ENCODE assay signal across 8 cellular contexts in genomic region chr6:136792945-136793289, GRCh38. TPM values are rescaled to one million over a fixed set of nuclear protein-coding genes. Genes with fewer than 3 reads are reported as not detected.
A peak's percentile ranks its signal among the peaks of the same experiment; 100 is the strongest.
DNase-seq lines count a peak whose midpoint lies in the region; ATAC-seq lines count a peak whose summit lies in the region.

No MANE protein-coding gene starts in this region.

- peaks cover 28% of the 10 kb centered on the region for H3K4me1 Mint-ChIP-seq in activated CD4-positive, alpha-beta memory T cell treated with anti-CD3 and anti-CD28 coated beads, Interleukin-2, amount 10 ng/mL, durations not matched to agents 7 days and 5 days

- H3K4me3 ChIP-seq in duodenal mucosa (ENCODE audit: low read depth in 1 of 2, low read length in 2 of 2), result peak overlapping the region; percentile 73 to 99

- peak; percentile 95 for DNase-seq in CD1c-positive myeloid dendritic cell (ENCODE audit: extremely low spot score)
- peak; percentile 88 for DNase-seq in NCI-H774 (lab: John Stamatoyannopoulos, UW)
- peak; percentile 95 for DNase-seq in activated CD4-positive, alpha-beta memory T cell treated with anti-CD3 and anti-CD28 coated beads, Interleukin-2, amount 10 ng/mL, durations not matched to agents 7 days and 5 days
- peak; percentile 92 to 93 for DNase-seq in lung microvascular endothelial cell (ENCODE audit: low read depth in 2 of 2)
- peak; percentile 92 for DNase-seq in stimulated activated CD8-positive, alpha-beta memory T cell treated with anti-CD3 and anti-CD28 coated beads, Interleukin-12 subunit alpha, Interleukin-12 subunit beta, amount 100 ng/mL, for 1 hour (ENCODE audit: low read depth)

- H3K9me3 ChIP-seq in duodenal mucosa (ENCODE audit: control insufficient read depth in 1 of 2, low read length in 2 of 2), result no peaks in the 10 kb centered on the region

- no peaks in the 10 kb centered on the region for H3K9me3 Mint-ChIP-seq in activated CD4-positive, alpha-beta memory T cell treated with anti-CD3 and anti-CD28 coated beads, Interleukin-2, amount 10 ng/mL, durations not matched to agents 7 days and 5 days

- ATAC-seq in GM19372 (IDR thresholded peaks at IDR 0.05; ENCODE audit: low read depth, unreplicated experiment), result peak; percentile 53
- peak; percentile 57 for ATAC-seq in HG03520 (IDR thresholded peaks at IDR 0.05; ENCODE audit: unreplicated experiment)

- peak overlapping the region; percentile 80 to 99 for H3K9ac ChIP-seq in duodenal mucosa (ENCODE audit: low read depth in 1 of 2, low read length in 2 of 2)

- peaks cover 20% of the 10 kb centered on the region in 2 donors for H3K4me1 ChIP-seq in duodenal mucosa (ENCODE audit: control insufficient read depth in 1 of 2, insufficient read depth in 2 of 2, low read length in 2 of 2)

- POLR2A ChIA-PET in activated CD4-positive, alpha-beta memory T cell treated with anti-CD3 and anti-CD28 coated beads, Interleukin-2, amount 10 ng/mL, durations not matched to agents 7 days and 5 days (lab: Charles Lee), result interaction anchor here (0.9 to 10.1 kb wide), 26 partner anchors 9 to 543 kb away, joined by 3 to 237 read pairs (median 7); partner anchors contain the start of genes BCLAF1 and MTFR2

- H3K27ac ChIP-seq in duodenal mucosa (ENCODE audit: low read depth, low read length), result peak overlapping the region; percentile 92

- H3K27me3 ChIP-seq in duodenal mucosa (ENCODE audit: control insufficient read depth in 1 of 2, insufficient read depth in 2 of 2, low read length in 2 of 2), result no peaks in the 10 kb centered on the region

- CTCF ChIA-PET in activated CD4-positive, alpha-beta memory T cell treated with anti-CD3 and anti-CD28 coated beads, Interleukin-2, amount 10 ng/mL, durations not matched to agents 7 days and 5 days (lab: Charles Lee), result interaction anchor here (0.9 to 8.6 kb wide), 62 partner anchors 9 to 1663 kb away, joined by 3 to 600 read pairs (median 7); partner anchors contain the start of genes MAP7, PEX7 and SLC35D3

- H3K36me3 ChIP-seq in duodenal mucosa (ENCODE audit: control insufficient read depth in 1 of 2, insufficient read depth in 2 of 2, low read length in 2 of 2), result no peaks in the 10 kb centered on the region

- H3K4me3 Mint-ChIP-seq in activated CD4-positive, alpha-beta memory T cell treated with anti-CD3 and anti-CD28 coated beads, Interleukin-2, amount 10 ng/mL, durations not matched to agents 7 days and 5 days, result peak overlapping the region; percentile 93

- H3K27ac Mint-ChIP-seq in activated CD4-positive, alpha-beta memory T cell treated with anti-CD3 and anti-CD28 coated beads, Interleukin-2, amount 10 ng/mL, durations not matched to agents 7 days and 5 days, result peak overlapping the region; percentile 91

- H3K36me3 Mint-ChIP-seq in activated CD4-positive, alpha-beta memory T cell treated with anti-CD3 and anti-CD28 coated beads, Interleukin-2, amount 10 ng/mL, durations not matched to agents 7 days and 5 days (ENCODE audit: low read depth), result peaks cover 17% of the 10 kb centered on the region

- H3K27me3 Mint-ChIP-seq in activated CD4-positive, alpha-beta memory T cell treated with anti-CD3 and anti-CD28 coated beads, Interleukin-2, amount 10 ng/mL, durations not matched to agents 7 days and 5 days, result peaks cover 4% of the 10 kb centered on the region

RNA-seq across cellular contexts. Expression of gene MAP3K5, which starts 0.6 kb away (rescaled TPM):
- 10 to 100 TPM; 25.4 to 25.9 TPM for total RNA-seq in activated CD4-positive, alpha-beta memory T cell treated with anti-CD3 and anti-CD28 coated beads, Interleukin-2, amount 10 ng/mL, durations not matched to agents 7 days and 5 days
- 2.2 and 3.3 TPM in 2 replicates for total RNA-seq in lung microvascular endothelial cell

RNA-seq across cellular contexts. Expression of gene PEX7, which starts 29.5 kb away (rescaled TPM):
- total RNA-seq in activated CD4-positive, alpha-beta memory T cell treated with anti-CD3 and anti-CD28 coated beads, Interleukin-2, amount 10 ng/mL, durations not matched to agents 7 days and 5 days, result 1 to 10 TPM; 4.5 to 4.8 TPM
- total RNA-seq in lung microvascular endothelial cell, result 5.0 and 5.4 TPM in 2 replicates

Comparison
In these comparisons a context has a peak if more than half of its experiments do, and no peak if none do; other contexts are left out.
1. Peak in every context shown above with its lines: DNase-seq, ATAC-seq, H3K4me3 ChIP-seq and H3K27ac ChIP-seq.